ENCODE assay signal across 11 cellular contexts in genomic region chr19:55014714-55015113, GRCh38. TPM values are rescaled to one million over a fixed set of nuclear protein-coding genes. Genes with fewer than 3 reads are reported as not detected.
DNase-seq lines count a peak whose midpoint lies in the region; ATAC-seq lines count a peak whose summit lies in the region.
"Had no signal": no experiment of that assay in that cellular context is flagged by ENCODE, and none has a peak within 500 bp of the region (broad histone marks: within the 10 kb centered on the region; RNA-seq: fewer than 3 reads in every experiment).

No MANE protein-coding gene starts in this region.

- peak; percentile 63 for ATAC-seq in activated CD8-positive, alpha-beta memory T cell treated with anti-CD3 and anti-CD28 coated beads, Interleukin-2, amount 10 ng/mL, durations not matched to agents 7 days and 5 days
- ATAC-seq in GM21825 (IDR thresholded peaks at IDR 0.05; ENCODE audit: unreplicated experiment) = no peak

- CTCF ChIA-PET in activated CD8-positive, alpha-beta memory T cell treated with anti-CD3 and anti-CD28 coated beads, Interleukin-2, amount 10 ng/mL, durations not matched to agents 7 days and 5 days (lab: Charles Lee) = no interaction called here

- H3K4me1 Mint-ChIP-seq in activated CD8-positive, alpha-beta memory T cell treated with anti-CD3 and anti-CD28 coated beads, Interleukin-2, amount 10 ng/mL, durations not matched to agents 7 days and 5 days = no peaks in the 10 kb centered on the region
- H3K4me1 Mint-ChIP-seq in dendritic cell treated with granulocyte-macrophage colony-stimulating factor and Interleukin-4, amounts not matched to agents 40 ng/mL and 50 ng/mL, for 4 days (ENCODE audit: low read depth) = peaks cover 10% of the 10 kb centered on the region

- peaks cover 6% of the 10 kb centered on the region for H3K9me3 Mint-ChIP-seq in activated CD8-positive, alpha-beta memory T cell treated with anti-CD3 and anti-CD28 coated beads, Interleukin-2, amount 10 ng/mL, durations not matched to agents 7 days and 5 days (ENCODE audit: low read depth)
- H3K9me3 Mint-ChIP-seq in dendritic cell treated with granulocyte-macrophage colony-stimulating factor and Interleukin-4, amounts not matched to agents 40 ng/mL and 50 ng/mL, for 4 days = no peaks in the 10 kb centered on the region

- H3K27me3 Mint-ChIP-seq in activated CD8-positive, alpha-beta memory T cell treated with anti-CD3 and anti-CD28 coated beads, Interleukin-2, amount 10 ng/mL, durations not matched to agents 7 days and 5 days = no peaks in the 10 kb centered on the region
- peaks cover 13% of the 10 kb centered on the region for H3K27me3 Mint-ChIP-seq in dendritic cell treated with granulocyte-macrophage colony-stimulating factor and Interleukin-4, amounts not matched to agents 40 ng/mL and 50 ng/mL, for 4 days

- intact Hi-C loops in dendritic cell treated with granulocyte-macrophage colony-stimulating factor and Interleukin-4, amounts not matched to agents 40 ng/mL and 50 ng/mL, for 4 days (cut with micrococcal nuclease) = no loop called here
- intact Hi-C loops in posterior vena cava (cut with DNase I) = no loop called here

- H3K4me3 Mint-ChIP-seq in activated CD8-positive, alpha-beta memory T cell treated with anti-CD3 and anti-CD28 coated beads, Interleukin-2, amount 10 ng/mL, durations not matched to agents 7 days and 5 days = peak overlapping the region; percentile 24
- peak overlapping the region; percentile 11 for H3K4me3 Mint-ChIP-seq in dendritic cell treated with granulocyte-macrophage colony-stimulating factor and Interleukin-4, amounts not matched to agents 40 ng/mL and 50 ng/mL, for 4 days

- H3K27ac Mint-ChIP-seq in activated CD8-positive, alpha-beta memory T cell treated with anti-CD3 and anti-CD28 coated beads, Interleukin-2, amount 10 ng/mL, durations not matched to agents 7 days and 5 days = peak overlapping the region; percentile 49
- H3K27ac Mint-ChIP-seq in dendritic cell treated with granulocyte-macrophage colony-stimulating factor and Interleukin-4, amounts not matched to agents 40 ng/mL and 50 ng/mL, for 4 days = no peak overlapping the region

- H3K36me3 Mint-ChIP-seq in activated CD8-positive, alpha-beta memory T cell treated with anti-CD3 and anti-CD28 coated beads, Interleukin-2, amount 10 ng/mL, durations not matched to agents 7 days and 5 days = peaks cover 25% of the 10 kb centered on the region
- H3K36me3 Mint-ChIP-seq in dendritic cell treated with granulocyte-macrophage colony-stimulating factor and Interleukin-4, amounts not matched to agents 40 ng/mL and 50 ng/mL, for 4 days (ENCODE audit: low read depth) = peaks cover 9% of the 10 kb centered on the region

- no peak for DNase-seq in activated CD8-positive, alpha-beta memory T cell treated with anti-CD3 and anti-CD28 coated beads, Interleukin-2, amount 10 ng/mL, durations not matched to agents 7 days and 5 days
- no peak for DNase-seq in activated CD8-positive, alpha-beta memory T cell treated with anti-CD3 and anti-CD28 coated beads, Interleukin-2, amount 50 U/mL, for 4 hours
- DNase-seq in NCI-H69 (lab: John Stamatoyannopoulos, UW) (peak; percentile 85), posterior vena cava (ENCODE audit: low spot score) (peak; percentile 85), amygdala (lab: John Stamatoyannopoulos, UW) (no peak), RKO (ENCODE audit: low spot score) (no peak)
- DNase-seq: amniotic stem cell, NCI-H1048 had no signal

RNA-seq across cellular contexts. Expression of gene GP6, which starts 23.4 kb away (rescaled TPM):
- total RNA-seq in activated CD8-positive, alpha-beta memory T cell treated with anti-CD3 and anti-CD28 coated beads, Interleukin-2, amount 10 ng/mL, durations not matched to agents 7 days and 5 days = under 1 TPM in 1 of 2 experiments, not detected in 1; 0.55 TPM
- total RNA-seq in posterior vena cava = under 1 TPM in 1 of 2 donors, not detected in 1; 0.19 TPM
- total RNA-seq: osteoblast had no signal

RNA-seq across cellular contexts. Expression of gene RDH13, which starts 48.2 kb away (rescaled TPM):
- 10 to 100 TPM; 18.9 to 23.9 TPM for total RNA-seq in activated CD8-positive, alpha-beta memory T cell treated with anti-CD3 and anti-CD28 coated beads, Interleukin-2, amount 10 ng/mL, durations not matched to agents 7 days and 5 days
- total RNA-seq in posterior vena cava = 1 to 10 TPM; 7.8 to 8.1 TPM

RNA-seq across cellular contexts. Expression of gene NLRP2, which starts 48.5 kb away (rescaled TPM):
- 10 to 100 TPM; 30.5 to 32.7 TPM for total RNA-seq in activated CD8-positive, alpha-beta memory T cell treated with anti-CD3 and anti-CD28 coated beads, Interleukin-2, amount 10 ng/mL, durations not matched to agents 7 days and 5 days
- total RNA-seq in posterior vena cava = 1 to 10 TPM in 1 of 2 donors, under 1 TPM in 1; 0.29 to 3.0 TPM

Comparison
In these comparisons a context has a peak if more than half of its experiments do, and no peak if none do; other contexts are left out.
1. DNase-seq: peak in NCI-H69 (single experiment) and posterior vena cava (single experiment); none in activated CD8-positive, alpha-beta memory T cell treated with anti-CD3 and anti-CD28 coated beads, Interleukin-2, amount 10 ng/mL, durations not matched to agents 7 days and 5 days (single experiment), activated CD8-positive, alpha-beta memory T cell treated with anti-CD3 and anti-CD28 coated beads, Interleukin-2, amount 50 U/mL, for 4 hours (single experiment), amygdala (0 of 56) and RKO (single experiment).
2. RNA of gene NLRP2, which starts 48.5 kb away (total RNA-seq): 30.5 to 32.7 TPM in activated CD8-positive, alpha-beta memory T cell treated with anti-CD3 and anti-CD28 coated beads, Interleukin-2, amount 10 ng/mL, durations not matched to agents 7 days and 5 days; 0.29 to 3.0 TPM in posterior vena cava; every median in the first group is over 4 times any median in the second.